1 cellular context compared by ENCODE assay signal in genomic region chr19:28914173-28914572, GRCh38.
TF ChIP-seq lines count a peak whose summit lies in the region.

No MANE protein-coding gene starts in this region.

TF ChIP-seq in H1, 55 proteins besides CTCF, POLR2A, EP300 and RAD21 (continued from another document):
- TF ChIP-seq CHD7 (IDR thresholded peaks at IDR 0.05; ENCODE audit: insufficient replicate concordance, low read length) (no peak), TBP (IDR thresholded peaks at IDR 0.05; ENCODE audit: low read depth, low read length) (no peak), FOSL1 (IDR thresholded peaks at IDR 0.05; ENCODE audit: insufficient read depth, low read depth, low read length) (no peak), SP2 (IDR thresholded peaks at IDR 0.05; ENCODE audit: low read length) (no peak), EZH2 (IDR thresholded peaks at IDR 0.05; ENCODE audit: low read depth, low read length, severe bottlenecking) (no peak), CEBPB (IDR thresholded peaks at IDR 0.05; ENCODE audit: low read depth, low read length) (no peak), RBBP5 (IDR thresholded peaks at IDR 0.05; ENCODE audit: borderline replicate concordance, low read depth, low read length) (no peak), KDM1A (IDR thresholded peaks at IDR 0.05; ENCODE audit: borderline replicate concordance, low read length) (no peak), POLR2AphosphoS5 (IDR thresholded peaks at IDR 0.05; ENCODE audit: low read depth, low read length) (no peak), ATF2 (IDR thresholded peaks at IDR 0.05; ENCODE audit: low read length) (no peak), JUND (IDR thresholded peaks at IDR 0.05; ENCODE audit: low read length) (no peak)
